18 cellular contexts compared by ENCODE assay signal in the genomic region with DNA sequence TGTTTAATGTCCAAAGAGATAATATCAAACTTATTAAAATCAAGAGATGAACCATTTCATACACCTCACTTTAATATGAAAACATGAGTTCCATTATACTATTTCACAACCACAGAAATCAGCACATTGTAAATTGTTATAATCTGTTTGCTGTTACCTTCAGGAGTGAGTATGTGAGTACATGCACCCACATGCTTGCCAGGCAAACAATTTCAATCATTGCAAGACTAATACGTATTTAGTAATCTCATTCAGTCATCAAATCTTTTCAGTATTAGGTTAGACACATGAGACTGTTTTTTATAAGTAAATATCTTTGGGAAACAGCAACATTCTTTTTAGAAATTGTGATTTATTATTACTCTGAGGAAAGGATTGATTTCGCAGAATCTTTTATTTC. TPM values are rescaled to one million over a fixed set of nuclear protein-coding genes. Genes with fewer than 3 reads are reported as not detected.
DNase-seq lines count a peak whose midpoint lies in the region; ATAC-seq and TF ChIP-seq lines count a peak whose summit lies in the region.
"Had no signal": no experiment of that assay in that cellular context is flagged by ENCODE, and none has a peak within 500 bp of the region (broad histone marks: within the 10 kb centered on the region; RNA-seq: fewer than 3 reads in every experiment).

No MANE protein-coding gene starts in this region.

- peaks cover 2% of the 10 kb centered on the region for H3K9me3 ChIP-seq in mammary epithelial cell (replicated peaks; ENCODE audit: insufficient read depth, low read length)
- H3K9me3 ChIP-seq: BE2C, HAP-1 had no signal

- no TSS peak for BruUV-seq in mammary epithelial cell (replicated peaks; lab: Mats Ljungman, UMichigan)

- no peaks in the 10 kb centered on the region for H3K36me3 Mint-ChIP-seq in activated T-helper 1 cell treated with anti-CD3 and anti-CD28 coated beads, Interleukin-12 subunit alpha, Interleukin-12 subunit beta, Interleukin-2, Interleukin-4 antibody, amounts not matched to agents 30 ng/mL and 10 ng/mL and 1 ng/mL, durations not matched to agents 14 hours and 24 hours and 36 hours (ENCODE audit: low read depth)

- H3K27ac Mint-ChIP-seq in activated T-helper 1 cell treated with anti-CD3 and anti-CD28 coated beads, Interleukin-12 subunit alpha, Interleukin-12 subunit beta, Interleukin-2, Interleukin-4 antibody, amounts not matched to agents 30 ng/mL and 10 ng/mL and 1 ng/mL, durations not matched to agents 14 hours and 24 hours and 36 hours = no peak overlapping the region
- H3K27ac Mint-ChIP-seq: CD4-positive, CD25-positive, alpha-beta regulatory T cell; CD8-positive, alpha-beta memory T cell had no signal

- no peaks in the 10 kb centered on the region for H3K36me3 ChIP-seq in mammary epithelial cell (ENCODE audit: insufficient read depth, low read length)
- H3K36me3 ChIP-seq: BE2C, HAP-1 had no signal

- H3K4me1 Mint-ChIP-seq in activated T-helper 1 cell treated with anti-CD3 and anti-CD28 coated beads, Interleukin-12 subunit alpha, Interleukin-12 subunit beta, Interleukin-2, Interleukin-4 antibody, amounts not matched to agents 30 ng/mL and 10 ng/mL and 1 ng/mL, durations not matched to agents 14 hours and 24 hours and 36 hours (ENCODE audit: low read depth) = peaks cover 2% of the 10 kb centered on the region

- H3K9me3 Mint-ChIP-seq in activated T-helper 1 cell treated with anti-CD3 and anti-CD28 coated beads, Interleukin-12 subunit alpha, Interleukin-12 subunit beta, Interleukin-2, Interleukin-4 antibody, amounts not matched to agents 30 ng/mL and 10 ng/mL and 1 ng/mL, durations not matched to agents 14 hours and 24 hours and 36 hours = peaks cover 11% of the 10 kb centered on the region
- H3K9me3 Mint-ChIP-seq: CD8-positive, alpha-beta memory T cell had no signal

- no peak for ATAC-seq in GM21367 (IDR thresholded peaks at IDR 0.05; ENCODE audit: unreplicated experiment)
- ATAC-seq: GM12878 had no signal

- 57% methylated on average over 2 of the region's 2 CpGs for WGBS in mammary epithelial cell (ENCODE audit: low coverage, missing lambda C conversion rate)

- in situ Hi-C loops in mammary epithelial cell (cut with MboI; ENCODE audit: low sequenced_read_pairs in 2 of 2) = no loop called here

- CTCF ChIA-PET in mammary epithelial cell (lab: Charles Lee; ENCODE audit: low non-redundant PET) = no interaction called here

- DNase-seq in mammary epithelial cell (peak; percentile 71), epithelial cell of esophagus (ENCODE audit: low read depth) (peak; percentile 89), fibroblast of mammary gland (ENCODE audit: low read depth) (peak; percentile 6), NK-92 (lab: John Stamatoyannopoulos, UW; ENCODE audit: unreplicated experiment) (no peak)
- DNase-seq in activated T-helper 1 cell treated with anti-CD3 and anti-CD28 coated beads, Interleukin-12 subunit alpha, Interleukin-12 subunit beta, Interleukin-2, Interleukin-4 antibody, amounts not matched to agents 30 ng/mL and 10 ng/mL and 1 ng/mL, durations not matched to agents 14 hours and 24 hours and 36 hours (ENCODE audit: low spot score) = no peak
- DNase-seq: ACHN; BE2C; C1 segment of cervical spinal cord; CD4-positive, CD25-positive, alpha-beta regulatory T cell; CD8-positive, alpha-beta memory T cell; COR-L47; DMS 273 treated with DMSO at 0.1 percent for 48 hours; DMS53; DND-41; EL had no signal

- H3K27me3 ChIP-seq in mammary epithelial cell (ENCODE audit: insufficient read depth, low read length) = no peaks in the 10 kb centered on the region
- H3K27me3 ChIP-seq: BE2C had no signal

- H3K9ac ChIP-seq in mammary epithelial cell (ENCODE audit: insufficient read depth, low read length) = no peak overlapping the region

- H3K4me1 ChIP-seq in mammary epithelial cell (ENCODE audit: insufficient read depth, low read length) = peaks cover 3% of the 10 kb centered on the region
- H3K4me1 ChIP-seq: BE2C, HAP-1 had no signal

- no peaks in the 10 kb centered on the region for H3K79me2 ChIP-seq in mammary epithelial cell (ENCODE audit: insufficient read depth, low read length)

- intact Hi-C loops in mammary epithelial cell (cut with micrococcal nuclease) = loop anchor here (10.0 kb wide), 1 partner anchor 800 kb away; the partner anchor contains the start of gene RAB32
- intact Hi-C loops in activated T-helper 1 cell treated with anti-CD3 and anti-CD28 coated beads, Interleukin-12 subunit alpha, Interleukin-12 subunit beta, Interleukin-2, Interleukin-4 antibody, amounts not matched to agents 30 ng/mL and 10 ng/mL and 1 ng/mL, durations not matched to agents 14 hours and 24 hours and 36 hours (cut with micrococcal nuclease) = no loop called here

- no peak overlapping the region for H3K27ac ChIP-seq in mammary epithelial cell (ENCODE audit: insufficient read depth, low read depth, low read length)

- H2AFZ ChIP-seq in mammary epithelial cell (ENCODE audit: low read depth, low read length) = no peak overlapping the region

- TF ChIP-seq CTCF in mammary epithelial cell (conservative IDR thresholded peaks at IDR 0.05 in 1 of 2, IDR thresholded peaks at IDR 0.05 in 1 of 2; ENCODE audit: extremely low read depth in 1 of 2, insufficient read depth in 1 of 2, low read depth in 1 of 2, low read length in 2 of 2) (no peak), epithelial cell of esophagus (IDR thresholded peaks at IDR 0.05; ENCODE audit: insufficient read depth, low read depth, low read length, missing control alignments) (no peak), fibroblast of mammary gland (conservative IDR thresholded peaks at IDR 0.05; ENCODE audit: control insufficient read depth, insufficient read depth, low read depth, low read length) (no peak)

- H3K4me2 ChIP-seq in mammary epithelial cell (ENCODE audit: insufficient read depth, low read depth, low read length) = peak overlapping the region; percentile 20

- H3K4me3 Mint-ChIP-seq in activated T-helper 1 cell treated with anti-CD3 and anti-CD28 coated beads, Interleukin-12 subunit alpha, Interleukin-12 subunit beta, Interleukin-2, Interleukin-4 antibody, amounts not matched to agents 30 ng/mL and 10 ng/mL and 1 ng/mL, durations not matched to agents 14 hours and 24 hours and 36 hours = no peak overlapping the region
- H3K4me3 Mint-ChIP-seq: CD4-positive, CD25-positive, alpha-beta regulatory T cell; CD8-positive, alpha-beta memory T cell had no signal

- H4K20me1 ChIP-seq in mammary epithelial cell (ENCODE audit: insufficient read depth, low read length) = no peaks in the 10 kb centered on the region

- dilution Hi-C loops in mammary epithelial cell (cut with HindIII; ENCODE audit: low sequenced_read_pairs) = no loop called here

- H3K4me3 ChIP-seq in mammary epithelial cell (replicated peaks in 1 of 3; ENCODE audit: insufficient read depth in 1 of 3, low read depth in 2 of 3, low read length in 3 of 3) (no peak overlapping the region), epithelial cell of esophagus (ENCODE audit: low read length) (no peak overlapping the region), fibroblast of mammary gland (ENCODE audit: control insufficient read depth, low read depth, low read length) (no peak overlapping the region)
- H3K4me3 ChIP-seq: GM12878, HAP-1 had no signal

- H3K27me3 Mint-ChIP-seq in activated T-helper 1 cell treated with anti-CD3 and anti-CD28 coated beads, Interleukin-12 subunit alpha, Interleukin-12 subunit beta, Interleukin-2, Interleukin-4 antibody, amounts not matched to agents 30 ng/mL and 10 ng/mL and 1 ng/mL, durations not matched to agents 14 hours and 24 hours and 36 hours (ENCODE audit: insufficient read depth) = peaks cover 5% of the 10 kb centered on the region

RNA-seq across cellular contexts. Expression of gene EPM2A, which starts 9.3 kb away (rescaled TPM):
- 10 to 100 TPM in 1 of 2 donors, 1 to 10 TPM in 1; 6.5 to 10.5 TPM for total RNA-seq in mammary epithelial cell
- polyA plus RNA-seq in mammary epithelial cell = 2.8 TPM
- polyA minus RNA-seq in mammary epithelial cell = 2.5 TPM
- total RNA-seq in activated T-helper 1 cell treated with anti-CD3 and anti-CD28 coated beads, Interleukin-12 subunit alpha, Interleukin-12 subunit beta, Interleukin-2, Interleukin-4 antibody, amounts not matched to agents 30 ng/mL and 10 ng/mL and 1 ng/mL, durations not matched to agents 14 hours and 24 hours and 36 hours = 6.5 and 7.0 TPM in 2 replicates

Comparison
In these comparisons a context has a peak if more than half of its experiments do, and no peak if none do; other contexts are left out.
1. DNase-seq: peak in mammary epithelial cell (single experiment), epithelial cell of esophagus (single experiment) and fibroblast of mammary gland (single experiment); none in activated T-helper 1 cell treated with anti-CD3 and anti-CD28 coated beads, Interleukin-12 subunit alpha, Interleukin-12 subunit beta, Interleukin-2, Interleukin-4 antibody, amounts not matched to agents 30 ng/mL and 10 ng/mL and 1 ng/mL, durations not matched to agents 14 hours and 24 hours and 36 hours (single experiment) and NK-92 (single experiment).